In the genomic region with DNA sequence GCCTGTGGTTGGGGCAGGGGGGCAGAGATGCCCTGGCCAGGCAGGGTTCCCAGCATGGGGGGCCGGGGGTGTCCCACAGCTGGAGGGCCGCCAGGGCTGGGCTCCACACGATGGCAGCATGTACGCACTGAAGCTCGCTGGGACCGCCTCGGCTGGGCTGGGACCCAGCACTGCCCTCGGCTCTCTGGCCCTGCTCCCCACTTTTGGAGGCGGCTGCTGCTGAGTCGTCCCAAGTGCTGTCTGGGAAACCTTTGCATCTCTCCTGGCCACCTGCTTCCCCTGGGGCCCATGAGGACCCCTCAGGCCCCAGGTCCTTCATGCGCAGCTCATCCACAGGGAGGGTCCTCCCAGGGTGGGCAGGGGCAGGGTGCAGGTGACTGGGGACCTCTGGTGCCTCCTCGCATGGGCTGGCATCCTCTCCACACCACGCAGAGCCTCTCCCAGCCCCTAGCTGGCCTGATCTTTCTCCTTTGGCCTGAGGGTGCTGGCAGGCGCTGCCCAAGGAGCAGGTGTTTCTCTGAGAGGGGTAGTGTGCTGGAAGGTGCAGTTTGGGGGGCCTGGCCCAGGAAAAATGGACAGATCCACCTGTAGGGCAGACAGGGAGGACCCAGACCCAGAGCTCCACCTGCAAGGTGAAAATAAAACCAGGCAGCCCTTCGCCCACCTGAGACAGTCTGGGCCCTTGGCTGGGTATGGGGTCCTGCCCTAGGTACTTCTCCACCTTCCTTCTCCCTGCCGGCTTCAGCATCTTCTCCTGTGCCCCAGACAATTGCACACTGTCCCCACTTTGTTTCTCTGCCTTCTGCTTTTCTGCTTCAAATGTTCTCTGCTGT, we compare ENCODE assay signal across 18 cellular contexts. TPM values are rescaled to one million over a fixed set of nuclear protein-coding genes. Genes with fewer than 3 reads are reported as not detected.
"Had no signal": no experiment of that assay in that cellular context is flagged by ENCODE, and none has a peak within 500 bp of the region (broad histone marks: within the 10 kb centered on the region; RNA-seq: fewer than 3 reads in every experiment).

No MANE protein-coding gene starts in this region.

- ATAC-seq: activated naive CD8-positive, alpha-beta T cell treated with anti-CD3 and anti-CD28 coated beads, Interleukin-2, amount 50 U/mL, for 24 hours; gastroesophageal sphincter; stimulated activated naive B cell treated with anti-CD40 and anti-IgM and Interleukin-4, amounts not matched to agents 10 μg/mL and 1 μg/mL and 100 μg/mL, for 72 hours had no signal

- H3K27ac Mint-ChIP-seq: activated CD4-positive, alpha-beta T cell treated with anti-CD3 and anti-CD28 coated beads, Interleukin-2, amount 10 ng/mL, durations not matched to agents 24 days and 14 days; activated naive CD8-positive, alpha-beta T cell treated with anti-CD3 and anti-CD28 coated beads, Interleukin-2, amount 50 U/mL, for 24 hours; activated T-helper 1 cell treated with anti-CD3 and anti-CD28 coated beads, Interleukin-12 subunit alpha, Interleukin-12 subunit beta, Interleukin-2, Interleukin-4 antibody, amounts not matched to agents 30 ng/mL and 10 ng/mL and 1 ng/mL, durations not matched to agents 14 hours and 24 hours and 36 hours; stimulated activated naive B cell treated with anti-CD40 and anti-IgM and Interleukin-4, amounts not matched to agents 10 μg/mL and 1 μg/mL and 100 μg/mL, for 72 hours had no signal

- H3K9me3 Mint-ChIP-seq: activated CD4-positive, alpha-beta T cell treated with anti-CD3 and anti-CD28 coated beads, Interleukin-2, amount 10 ng/mL, durations not matched to agents 24 days and 14 days; activated naive CD8-positive, alpha-beta T cell treated with anti-CD3 and anti-CD28 coated beads, Interleukin-2, amount 50 U/mL, for 24 hours; activated T-helper 1 cell treated with anti-CD3 and anti-CD28 coated beads, Interleukin-12 subunit alpha, Interleukin-12 subunit beta, Interleukin-2, Interleukin-4 antibody, amounts not matched to agents 30 ng/mL and 10 ng/mL and 1 ng/mL, durations not matched to agents 14 hours and 24 hours and 36 hours had no signal

- H3K36me3 Mint-ChIP-seq: stimulated activated naive B cell treated with anti-CD40 and anti-IgM and Interleukin-4, amounts not matched to agents 10 μg/mL and 1 μg/mL and 100 μg/mL, for 72 hours had no signal

- H3K27me3 Mint-ChIP-seq: activated CD4-positive, alpha-beta T cell treated with anti-CD3 and anti-CD28 coated beads, Interleukin-2, amount 10 ng/mL, durations not matched to agents 24 days and 14 days had no signal

- H3K4me3 Mint-ChIP-seq: activated CD4-positive, alpha-beta T cell treated with anti-CD3 and anti-CD28 coated beads, Interleukin-2, amount 10 ng/mL, durations not matched to agents 24 days and 14 days; activated naive CD8-positive, alpha-beta T cell treated with anti-CD3 and anti-CD28 coated beads, Interleukin-2, amount 50 U/mL, for 24 hours; activated T-helper 1 cell treated with anti-CD3 and anti-CD28 coated beads, Interleukin-12 subunit alpha, Interleukin-12 subunit beta, Interleukin-2, Interleukin-4 antibody, amounts not matched to agents 30 ng/mL and 10 ng/mL and 1 ng/mL, durations not matched to agents 14 hours and 24 hours and 36 hours; nephron; stimulated activated naive B cell treated with anti-CD40 and anti-IgM and Interleukin-4, amounts not matched to agents 10 μg/mL and 1 μg/mL and 100 μg/mL, for 72 hours had no signal

- DNase-seq: activated CD4-positive, alpha-beta T cell treated with anti-CD3 and anti-CD28 coated beads, Interleukin-2, amount 10 ng/mL, durations not matched to agents 24 days and 14 days; activated CD4-positive, CD25-positive, alpha-beta regulatory T cell; activated CD8-positive, alpha-beta memory T cell treated with anti-CD3 and anti-CD28 coated beads, Interleukin-2, amount 50 U/mL, for 48 hours; activated naive CD4-positive, alpha-beta T cell treated with Interleukin-2 at 50 U/mL for 16 hours; activated naive CD8-positive, alpha-beta T cell treated with anti-CD3 and anti-CD28 coated beads, Interleukin-2, amount 50 U/mL, for 24 hours; cerebellar nuclear complex; erythroblast; left ventricle myocardium inferior; stimulated activated naive B cell treated with anti-CD40 and anti-IgM and Interleukin-4, amounts not matched to agents 10 μg/mL and 1 μg/mL and 100 μg/mL, for 72 hours had no signal

- H3K4me1 Mint-ChIP-seq: activated CD4-positive, alpha-beta T cell treated with anti-CD3 and anti-CD28 coated beads, Interleukin-2, amount 10 ng/mL, durations not matched to agents 24 days and 14 days; activated naive CD8-positive, alpha-beta T cell treated with anti-CD3 and anti-CD28 coated beads, Interleukin-2, amount 50 U/mL, for 24 hours; stimulated activated naive B cell treated with anti-CD40 and anti-IgM and Interleukin-4, amounts not matched to agents 10 μg/mL and 1 μg/mL and 100 μg/mL, for 72 hours had no signal

RNA-seq across cellular contexts. Expression of a gene that starts 46.9 kb away (rescaled TPM):
- total RNA-seq: activated CD4-positive, alpha-beta T cell treated with anti-CD3 and anti-CD28 coated beads, Interleukin-2, amount 10 ng/mL, durations not matched to agents 24 days and 14 days; activated T-helper 1 cell treated with anti-CD3 and anti-CD28 coated beads, Interleukin-12 subunit alpha, Interleukin-12 subunit beta, Interleukin-2, Interleukin-4 antibody, amounts not matched to agents 30 ng/mL and 10 ng/mL and 1 ng/mL, durations not matched to agents 14 hours and 24 hours and 36 hours; aorta; dermis microvascular lymphatic vessel endothelial cell; gastroesophageal sphincter; osteoblast; pulmonary artery endothelial cell; subcutaneous adipose tissue; T-helper 2 cell treated with Interferon-gamma antibody and Interleukin-4, amounts not matched to agents 100 ng/mL and 5 ng/mL, for 36 hours had no signal

RNA-seq across cellular contexts. Expression of a gene that starts 52.4 kb away (rescaled TPM):
- total RNA-seq: activated CD4-positive, alpha-beta T cell treated with anti-CD3 and anti-CD28 coated beads, Interleukin-2, amount 10 ng/mL, durations not matched to agents 24 days and 14 days; activated T-helper 1 cell treated with anti-CD3 and anti-CD28 coated beads, Interleukin-12 subunit alpha, Interleukin-12 subunit beta, Interleukin-2, Interleukin-4 antibody, amounts not matched to agents 30 ng/mL and 10 ng/mL and 1 ng/mL, durations not matched to agents 14 hours and 24 hours and 36 hours; T-helper 2 cell treated with Interferon-gamma antibody and Interleukin-4, amounts not matched to agents 100 ng/mL and 5 ng/mL, for 36 hours had no signal
